Comparison of ENCODE assay signal across 8 cellular contexts in genomic region chr6:17885079-17885478, GRCh38.
DNase-seq lines count a peak whose midpoint lies in the region; ATAC-seq and TF ChIP-seq lines count a peak whose summit lies in the region.

No MANE protein-coding gene starts in this region.

- intact Hi-C loops in head of caudate nucleus (cut with DNase I): no loop called here

- ATAC-seq in GM18498 (IDR thresholded peaks at IDR 0.05; ENCODE audit: unreplicated experiment) (peak; percentile 56), GM21423 (IDR thresholded peaks at IDR 0.05; ENCODE audit: unreplicated experiment) (peak; percentile 41), HG03558 (IDR thresholded peaks at IDR 0.05; ENCODE audit: extremely low read depth, unreplicated experiment) (peak; percentile 19)

- DNase-seq in epithelial cell of esophagus (ENCODE audit: low read depth) (peak; percentile 45), A172 (ENCODE audit: low spot score) (no peak), head of caudate nucleus (no peak), NCI-H748 (lab: John Stamatoyannopoulos, UW; ENCODE audit: unreplicated experiment) (no peak), DMS53 treated with DMSO at 0.1 percent for 48 hours (lab: John Stamatoyannopoulos, UW; ENCODE audit: unreplicated experiment) (no peak)

- H3K4me3 ChIP-seq in epithelial cell of esophagus (ENCODE audit: low read length): no peak overlapping the region

- TF ChIP-seq CTCF in epithelial cell of esophagus (IDR thresholded peaks at IDR 0.05; ENCODE audit: insufficient read depth, low read depth, low read length, missing control alignments): no peak
